1 cellular context compared by ENCODE assay signal in genomic region chr7:53087274-53087673, GRCh38.
TF ChIP-seq lines count a peak whose summit lies in the region.

No MANE protein-coding gene starts in this region.

TF ChIP-seq in GM23338, 12 proteins besides CTCF, POLR2A, EP300 and RAD21 (continued from another document):
- no peak for TF ChIP-seq REST (IDR thresholded peaks at IDR 0.05; ENCODE audit: unreplicated experiment)
- TF ChIP-seq ZNF331 (CRISPR knock-in tag; IDR thresholded peaks at IDR 0.05; ENCODE audit: low read depth), result no peak
- TF ChIP-seq ZNF462 (CRISPR knock-in tag; IDR thresholded peaks at IDR 0.05), result no peak
